In genomic region chr10:76547352-76547972, GRCh38 we compare ENCODE assay signal across 8 cellular contexts.
DNase-seq lines count a peak whose midpoint lies in the region; ATAC-seq, FAIRE-seq and TF ChIP-seq lines count a peak whose summit lies in the region.

No MANE protein-coding gene starts in this region.

- TF ChIP-seq CTCF in K562 (IDR thresholded peaks at IDR 0.05 in 2 of 3, conservative IDR thresholded peaks at IDR 0.05 in 1 of 3; ENCODE audit: insufficient read depth in 2 of 3, low read depth in 1 of 3, low read length in 3 of 3) (peak; percentile 71 to 85 (median 79)), spleen (IDR thresholded peaks at IDR 0.05 in 8 of 11, conservative IDR thresholded peaks at IDR 0.05 in 3 of 11) (peak; percentile 41 to 80 (median 70))

- H3K4me3 ChIP-seq in K562 (no peak overlapping the region), spleen (no peak overlapping the region)

- ATAC-seq in K562, result peak; percentile 93

- H3K27ac ChIP-seq in K562 (ENCODE audit: extremely low read depth, low read depth, low read length) (no peak overlapping the region), spleen (no peak overlapping the region)

- H3K9me3 ChIP-seq in K562 (replicated peaks; ENCODE audit: control insufficient read depth, insufficient read depth, low read depth, low read length) (no peaks in the 10 kb centered on the region), spleen (no peaks in the 10 kb centered on the region)

- H3K4me1 ChIP-seq in K562 (replicated peaks in 1 of 2; ENCODE audit: control insufficient read depth in 2 of 2, insufficient read depth in 2 of 2, low read length in 2 of 2) (no peaks in the 10 kb centered on the region), spleen (peaks cover 0 to 7% (median 2%) of the 10 kb centered on the region in 6 donors)

- BruUV-seq in K562 (replicated peaks; lab: Mats Ljungman, UMichigan), result no TSS peak

- POLR2A ChIA-PET in K562 (lab: Yijun Ruan, JAX), result no interaction called here

- in situ Hi-C loops in K562 (cut with MboI), result no loop called here

- peak overlapping the region; percentile 35; the same call in 1 of the 2 replicates for H2AFZ ChIP-seq in K562 (ENCODE audit: low read depth, low read length)

- FAIRE-seq in K562 (lab: Jason Lieb, UNC), result peak; percentile 78

- 3% methylated on average over 11 of the region's 11 CpGs for WGBS in K562 (ENCODE audit: insufficient coverage, low coverage, missing lambda C conversion rate)
- WGBS in spleen, 5 donors, result 36 to 40% (median 37%) methylated on average over 11 of the region's 11 CpGs

- H3K79me2 ChIP-seq in K562 (ENCODE audit: control insufficient read depth, insufficient read depth, low read length), result no peaks in the 10 kb centered on the region

- H3K36me3 ChIP-seq in K562 (ENCODE audit: control insufficient read depth, insufficient read depth, low read length), result no peaks in the 10 kb centered on the region
- H3K36me3 ChIP-seq in spleen, result no peaks in the 10 kb centered on the region

- no peak for TF ChIP-seq EP300 in K562 (IDR thresholded peaks at IDR 0.05; ENCODE audit: low read length)

- DNase-seq in ELR (ENCODE audit: low read depth), result peak; percentile 89
- DNase-seq in HCEC 1CT, result peak; percentile 68
- peak; percentile 72 for DNase-seq in NCI-H128 (lab: John Stamatoyannopoulos, UW; ENCODE audit: unreplicated experiment)
- DNase-seq in SKM-1 (lab: John Stamatoyannopoulos, UW; ENCODE audit: unreplicated experiment), result peak; percentile 32
- peak; percentile 58 to 85 (median 66) for DNase-seq in K562 (ENCODE audit: extremely low read depth in 1 of 4, low spot score in 3 of 4)
- DNase-seq in iPS DF 19.7 (ENCODE audit: low read depth, low spot score), result peak; percentile 33
- no peak for DNase-seq in spleen
- DNase-seq in T-helper 9 cell, result no peak

- TF ChIP-seq POLR2A in K562 (conservative IDR thresholded peaks at IDR 0.05) (no peak), spleen (IDR thresholded peaks at IDR 0.05) (no peak)

- H3K9me1 ChIP-seq in K562 (ENCODE audit: control insufficient read depth, insufficient read depth, low read length), result no peaks in the 10 kb centered on the region

- H3K9ac ChIP-seq in K562 (ENCODE audit: insufficient read depth in 1 of 2, low read depth in 2 of 2, low read length in 2 of 2), result no peak overlapping the region

- no peaks in the 10 kb centered on the region for H3K27me3 ChIP-seq in K562 (ENCODE audit: control insufficient read depth in 2 of 2, insufficient read depth in 2 of 2, low read length in 2 of 2)
- H3K27me3 ChIP-seq in spleen (replicated peaks in 1 of 7), result no peaks in the 10 kb centered on the region

- intact Hi-C loops in K562 (cut with micrococcal nuclease) (loop anchor here (10.0 kb wide), 2 partner anchors 437 to 1153 kb away; no protein-coding TSS in a partner anchor), spleen (cut with DNase I; ENCODE audit: low total_unique reads) (no loop called here)

- H4K20me1 ChIP-seq in K562 (replicated peaks; ENCODE audit: control insufficient read depth, insufficient read depth, low read length), result no peaks in the 10 kb centered on the region

- H3K4me2 ChIP-seq in K562 (ENCODE audit: insufficient read depth, low read length), result no peak overlapping the region

- peak; percentile 69 to 74 for TF ChIP-seq RAD21 in K562 (CRISPR knock-in tag; conservative IDR thresholded peaks at IDR 0.05 in 1 of 2, IDR thresholded peaks at IDR 0.05 in 1 of 2)

- CTCF ChIA-PET in K562 (lab: Yijun Ruan, JAX; ENCODE audit: low intra/inter-chr PET ratio), result interaction anchor here (0.6 to 0.9 kb wide), 2 partner anchors 406 to 438 kb away, joined by 3 read pairs; no protein-coding TSS in a partner anchor

TF ChIP-seq in K562, 482 proteins besides CTCF, POLR2A, EP300 and RAD21:
- 0 out of 2 replicates have a peak, but pooled peaks have one; percentile 38 for TF ChIP-seq XRCC5 (IDR thresholded peaks at IDR 0.05; ENCODE audit: low read depth, low read length)
- peak; percentile 59 for TF ChIP-seq SMC3 (conservative IDR thresholded peaks at IDR 0.05; ENCODE audit: insufficient read depth, low read depth, low read length)
- peak; percentile 51; the same call in 1 of the 2 replicates for TF ChIP-seq RB1 (IDR thresholded peaks at IDR 0.05; ENCODE audit: low read depth)
- TF ChIP-seq ZNF143 (CRISPR knock-in tag; IDR thresholded peaks at IDR 0.05), result no peak
- peak; percentile 24; the same call in 1 of the 2 replicates for TF ChIP-seq E2F3 (CRISPR knock-in tag; IDR thresholded peaks at IDR 0.05)
- peak in 1 of 3 experiments; percentile 53 for TF ChIP-seq YY1 (IDR thresholded peaks at IDR 0.05; ENCODE audit: borderline replicate concordance in 1 of 3, control insufficient read depth in 1 of 3, extremely low read depth in 1 of 3, insufficient read depth in 3 of 3, insufficient read length in 1 of 3, insufficient replicate concordance in 2 of 3, low read depth in 1 of 3, low read length in 2 of 3)
- no peak for TF ChIP-seq KDM4B (IDR thresholded peaks at IDR 0.05; ENCODE audit: borderline replicate concordance in 2 of 2, low read depth in 1 of 2)
- TF ChIP-seq HCFC1 (IDR thresholded peaks at IDR 0.05; ENCODE audit: low read depth, low read length), result 0 out of 2 replicates have a peak, but pooled peaks have one; percentile 12
- no peak for TF ChIP-seq SAFB (IDR thresholded peaks at IDR 0.05; ENCODE audit: borderline replicate concordance, low read depth, low read length)
- TF ChIP-seq TBL1XR1 (IDR thresholded peaks at IDR 0.05; ENCODE audit: low read length in 2 of 2), result peak; percentile 22 to 43; a peak in 1 of 4 replicates
- peak in 1 of 2 experiments; percentile 68; a peak in 1 of 4 replicates for TF ChIP-seq RCOR1 (IDR thresholded peaks at IDR 0.05; ENCODE audit: borderline replicate concordance in 1 of 2, low read depth in 2 of 2, low read length in 2 of 2)
- 0 out of 2 replicates have a peak, but pooled peaks have one; percentile 51 for TF ChIP-seq ZC3H11A (IDR thresholded peaks at IDR 0.05; ENCODE audit: low read depth, low read length)
- TF ChIP-seq, protein P1, sequence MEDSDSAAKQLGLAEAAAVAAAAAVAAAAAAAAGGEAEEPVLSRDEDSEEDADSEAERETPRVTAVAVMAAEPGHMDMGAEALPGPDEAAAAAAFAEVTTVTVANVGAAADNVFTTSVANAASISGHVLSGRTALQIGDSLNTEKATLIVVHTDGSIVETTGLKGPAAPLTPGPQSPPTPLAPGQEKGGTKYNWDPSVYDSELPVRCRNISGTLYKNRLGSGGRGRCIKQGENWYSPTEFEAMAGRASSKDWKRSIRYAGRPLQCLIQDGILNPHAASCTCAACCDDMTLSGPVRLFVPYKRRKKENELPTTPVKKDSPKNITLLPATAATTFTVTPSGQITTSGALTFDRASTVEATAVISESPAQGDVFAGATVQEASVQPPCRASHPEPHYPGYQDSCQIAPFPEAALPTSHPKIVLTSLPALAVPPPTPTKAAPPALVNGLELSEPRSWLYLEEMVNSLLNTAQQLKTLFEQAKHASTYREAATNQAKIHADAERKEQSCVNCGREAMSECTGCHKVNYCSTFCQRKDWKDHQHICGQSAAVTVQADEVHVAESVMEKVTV (CRISPR knock-in tag; IDR thresholded peaks at IDR 0.05), result peak; percentile 42; the same call in 1 of the 2 replicates
- TF ChIP-seq, protein P2, sequence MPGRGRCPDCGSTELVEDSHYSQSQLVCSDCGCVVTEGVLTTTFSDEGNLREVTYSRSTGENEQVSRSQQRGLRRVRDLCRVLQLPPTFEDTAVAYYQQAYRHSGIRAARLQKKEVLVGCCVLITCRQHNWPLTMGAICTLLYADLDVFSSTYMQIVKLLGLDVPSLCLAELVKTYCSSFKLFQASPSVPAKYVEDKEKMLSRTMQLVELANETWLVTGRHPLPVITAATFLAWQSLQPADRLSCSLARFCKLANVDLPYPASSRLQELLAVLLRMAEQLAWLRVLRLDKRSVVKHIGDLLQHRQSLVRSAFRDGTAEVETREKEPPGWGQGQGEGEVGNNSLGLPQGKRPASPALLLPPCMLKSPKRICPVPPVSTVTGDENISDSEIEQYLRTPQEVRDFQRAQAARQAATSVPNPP (IDR thresholded peaks at IDR 0.05; ENCODE audit: borderline replicate concordance, insufficient read depth, insufficient read length), result no peak

Comparison
In these comparisons a context has a peak if more than half of its experiments do, and no peak if none do; other contexts are left out.
1. DNase-seq: peak in ELR (single experiment), HCEC 1CT (single experiment), NCI-H128 (single experiment), SKM-1 (single experiment), K562 (4 of 4) and iPS DF 19.7 (single experiment); none in spleen (single experiment) and T-helper 9 cell (single experiment).